22 cellular contexts compared by ENCODE assay signal in the genomic region with DNA sequence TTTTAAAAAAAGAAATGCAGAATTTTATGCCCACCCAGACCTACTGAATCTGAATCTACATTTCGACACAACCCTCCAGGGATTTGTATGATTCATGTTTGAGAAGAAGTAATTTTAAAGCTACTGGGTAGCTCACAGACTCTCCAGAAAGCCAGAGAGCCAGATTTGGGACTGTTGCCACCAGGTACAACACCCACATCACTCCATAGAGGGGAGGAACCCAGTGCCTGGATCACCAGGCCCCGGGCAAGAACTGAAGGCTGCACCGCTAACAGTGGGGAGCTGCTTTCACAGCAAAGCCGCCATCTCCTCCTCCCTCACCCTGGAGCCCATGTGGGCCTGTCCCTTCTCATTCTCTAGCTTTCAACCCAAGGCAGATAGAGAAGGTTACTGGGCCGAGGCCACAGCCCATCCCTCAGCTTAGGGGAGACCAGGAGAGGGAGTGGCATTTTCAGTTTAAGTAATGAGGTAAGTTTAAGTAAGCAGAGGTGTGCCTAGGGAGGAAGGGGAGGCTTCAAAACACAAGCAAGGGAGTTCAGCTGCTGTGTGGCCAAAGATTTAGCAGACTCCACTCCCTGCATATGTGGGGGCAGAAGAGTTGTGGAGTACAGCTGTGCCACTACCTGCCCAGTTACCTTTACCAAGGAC.
A peak's percentile ranks its signal among the peaks of the same experiment; 100 is the strongest.
DNase-seq lines count a peak whose midpoint lies in the region; ATAC-seq and TF ChIP-seq lines count a peak whose summit lies in the region.
"Had no signal": no experiment of that assay in that cellular context is flagged by ENCODE, and none has a peak within 500 bp of the region (broad histone marks: within the 10 kb centered on the region; RNA-seq: fewer than 3 reads in every experiment).

No MANE protein-coding gene starts in this region.

- no peaks in the 10 kb centered on the region for H3K9me3 Mint-ChIP-seq in activated CD8-positive, alpha-beta memory T cell treated with anti-CD3 and anti-CD28 coated beads, Interleukin-2, amount 10 ng/mL, durations not matched to agents 7 days and 5 days (ENCODE audit: low read depth)
- H3K9me3 Mint-ChIP-seq: activated CD4-positive, alpha-beta memory T cell treated with anti-CD3 and anti-CD28 coated beads, Interleukin-2, amount 10 ng/mL, durations not matched to agents 7 days and 5 days; activated naive CD8-positive, alpha-beta T cell treated with anti-CD3 and anti-CD28 coated beads for 36 hours; CD8-positive, alpha-beta memory T cell; neural progenitor cell had no signal

- H2BK5ac ChIP-seq in mesenchymal stem cell (ENCODE audit: low read depth, low read length, poor library complexity, severe bottlenecking), result no peak overlapping the region

- no peak overlapping the region for H2AFZ ChIP-seq in mesenchymal stem cell (ENCODE audit: low read depth, low read length)
- H2AFZ ChIP-seq: neural progenitor cell had no signal

- peaks cover 0 to 6% of the 10 kb centered on the region in 2 experiments for H3K27me3 ChIP-seq in mesenchymal stem cell (ENCODE audit: control insufficient read depth in 1 of 2, insufficient read depth in 1 of 2, low read length in 2 of 2)
- H3K27me3 ChIP-seq: brain microvascular endothelial cell, neural progenitor cell, right atrium auricular region had no signal

- CTCF ChIA-PET in activated CD8-positive, alpha-beta memory T cell treated with anti-CD3 and anti-CD28 coated beads, Interleukin-2, amount 10 ng/mL, durations not matched to agents 7 days and 5 days (lab: Charles Lee), result no interaction called here

- peak overlapping the region; percentile 31 for H2AK5ac ChIP-seq in mesenchymal stem cell (ENCODE audit: low read length, severe bottlenecking)

- H2BK120ac ChIP-seq in mesenchymal stem cell (ENCODE audit: low read depth, low read length), result no peak overlapping the region

- no peak overlapping the region for H4K8ac ChIP-seq in mesenchymal stem cell (ENCODE audit: low read length)

- no peaks in the 10 kb centered on the region for H3K79me1 ChIP-seq in mesenchymal stem cell (replicated peaks; ENCODE audit: low read length, poor library complexity, severe bottlenecking)

- H3K4me1 Mint-ChIP-seq in activated CD8-positive, alpha-beta memory T cell treated with anti-CD3 and anti-CD28 coated beads, Interleukin-2, amount 10 ng/mL, durations not matched to agents 7 days and 5 days, result peaks cover 3% of the 10 kb centered on the region
- H3K4me1 Mint-ChIP-seq: activated naive CD8-positive, alpha-beta T cell treated with anti-CD3 and anti-CD28 coated beads for 36 hours; CD8-positive, alpha-beta memory T cell; neural progenitor cell; stimulated activated naive CD8-positive, alpha-beta T cell treated with anti-CD3 and anti-CD28 coated beads, Interleukin-15, amount 100 ng/mL, for 72 hours had no signal

- no peak overlapping the region for H3K9ac ChIP-seq in mesenchymal stem cell (ENCODE audit: low read length)
- H3K9ac ChIP-seq: neural progenitor cell had no signal

- peak; percentile 48 for ATAC-seq in GM21786 (IDR thresholded peaks at IDR 0.05; ENCODE audit: unreplicated experiment)
- no peak for ATAC-seq in GM21526 (IDR thresholded peaks at IDR 0.05; ENCODE audit: low FRiP score, unreplicated experiment)
- no peak for ATAC-seq in activated CD8-positive, alpha-beta memory T cell treated with anti-CD3 and anti-CD28 coated beads, Interleukin-2, amount 10 ng/mL, durations not matched to agents 7 days and 5 days
- ATAC-seq: HCT116; heart right ventricle; stimulated activated naive CD8-positive, alpha-beta T cell treated with anti-CD3 and anti-CD28 coated beads, Interleukin-15, amount 100 ng/mL, for 72 hours had no signal

- H3K27me3 Mint-ChIP-seq in activated CD8-positive, alpha-beta memory T cell treated with anti-CD3 and anti-CD28 coated beads, Interleukin-2, amount 10 ng/mL, durations not matched to agents 7 days and 5 days, result peaks cover 15% of the 10 kb centered on the region

- no peak overlapping the region for H3K18ac ChIP-seq in mesenchymal stem cell (ENCODE audit: low read depth in 1 of 2, low read length in 2 of 2)

- H3K23ac ChIP-seq in mesenchymal stem cell (ENCODE audit: low read length in 2 of 2), result no peak overlapping the region

- no peak overlapping the region for H2BK15ac ChIP-seq in mesenchymal stem cell (ENCODE audit: low read depth, poor library complexity, severe bottlenecking)

- H3K27ac Mint-ChIP-seq in activated CD8-positive, alpha-beta memory T cell treated with anti-CD3 and anti-CD28 coated beads, Interleukin-2, amount 10 ng/mL, durations not matched to agents 7 days and 5 days, result no peak overlapping the region
- H3K27ac Mint-ChIP-seq: activated CD4-positive, alpha-beta memory T cell treated with anti-CD3 and anti-CD28 coated beads, Interleukin-2, amount 10 ng/mL, durations not matched to agents 7 days and 5 days; activated naive CD8-positive, alpha-beta T cell treated with anti-CD3 and anti-CD28 coated beads for 36 hours; neural progenitor cell; stimulated activated naive CD8-positive, alpha-beta T cell treated with anti-CD3 and anti-CD28 coated beads, Interleukin-15, amount 100 ng/mL, for 72 hours had no signal

- DNase-seq in GM03348 (ENCODE audit: low spot score) (peak; percentile 33), choroid plexus epithelial cell (ENCODE audit: low read depth) (peak; percentile 45), mesenchymal stem cell (no peak), putamen (ENCODE audit: low spot score) (no peak), head of caudate nucleus (no peak)
- DNase-seq in activated CD8-positive, alpha-beta memory T cell treated with anti-CD3 and anti-CD28 coated beads, Interleukin-2, amount 10 ng/mL, durations not matched to agents 7 days and 5 days, result no peak
- DNase-seq: activated CD4-positive, alpha-beta memory T cell treated with anti-CD3 and anti-CD28 coated beads, Interleukin-2, amount 10 ng/mL, durations not matched to agents 7 days and 5 days; activated naive CD8-positive, alpha-beta T cell treated with anti-CD3 and anti-CD28 coated beads for 36 hours; activated T-cell treated with anti-CD3 and anti-CD28 coated beads, Interleukin-2, amount 50 U/mL, for 48 hours; brain microvascular endothelial cell; CD8-positive, alpha-beta memory T cell; erythroblast; heart right ventricle; NCI-H345; stimulated activated naive CD8-positive, alpha-beta T cell treated with anti-CD3 and anti-CD28 coated beads, Interleukin-15, amount 100 ng/mL, for 72 hours; T-helper 1 cell had no signal

- WGBS in mesenchymal stem cell, result 87% methylated on average over 4 of the region's 5 CpGs

- H3K4me3 ChIP-seq in choroid plexus epithelial cell (ENCODE audit: low read depth, low read length), result no peak overlapping the region
- H3K4me3 ChIP-seq in mesenchymal stem cell (ENCODE audit: insufficient read depth in 1 of 2, low read depth in 1 of 2, low read length in 2 of 2), result no peak overlapping the region
- H3K4me3 ChIP-seq: heart right ventricle, neural progenitor cell, right atrium auricular region had no signal

- H3K36me3 Mint-ChIP-seq in activated CD8-positive, alpha-beta memory T cell treated with anti-CD3 and anti-CD28 coated beads, Interleukin-2, amount 10 ng/mL, durations not matched to agents 7 days and 5 days, result no peaks in the 10 kb centered on the region
- H3K36me3 Mint-ChIP-seq: activated naive CD8-positive, alpha-beta T cell treated with anti-CD3 and anti-CD28 coated beads for 36 hours; CD8-positive, alpha-beta memory T cell; neural progenitor cell had no signal

- no peak overlapping the region for H3K14ac ChIP-seq in mesenchymal stem cell (ENCODE audit: low read length in 2 of 2)

- no peak for TF ChIP-seq CTCF in choroid plexus epithelial cell (conservative IDR thresholded peaks at IDR 0.05; ENCODE audit: low read depth, low read length)

- H3K4me1 ChIP-seq in mesenchymal stem cell (ENCODE audit: control insufficient read depth, insufficient read depth, low read depth, low read length), result peaks cover 7% of the 10 kb centered on the region
- H3K4me1 ChIP-seq: heart right ventricle, neural progenitor cell, right atrium auricular region had no signal

- H3K4me3 Mint-ChIP-seq in activated CD8-positive, alpha-beta memory T cell treated with anti-CD3 and anti-CD28 coated beads, Interleukin-2, amount 10 ng/mL, durations not matched to agents 7 days and 5 days, result no peak overlapping the region
- H3K4me3 Mint-ChIP-seq: activated CD4-positive, alpha-beta memory T cell treated with anti-CD3 and anti-CD28 coated beads, Interleukin-2, amount 10 ng/mL, durations not matched to agents 7 days and 5 days; activated naive CD8-positive, alpha-beta T cell treated with anti-CD3 and anti-CD28 coated beads for 36 hours; CD8-positive, alpha-beta memory T cell; neural progenitor cell; stimulated activated naive CD8-positive, alpha-beta T cell treated with anti-CD3 and anti-CD28 coated beads, Interleukin-15, amount 100 ng/mL, for 72 hours had no signal

- no peaks in the 10 kb centered on the region for H3K36me3 ChIP-seq in mesenchymal stem cell (ENCODE audit: control insufficient read depth in 1 of 2, insufficient read depth in 2 of 2, low read depth in 1 of 2, low read length in 2 of 2)
- H3K36me3 ChIP-seq: brain microvascular endothelial cell, heart right ventricle, neural progenitor cell, right atrium auricular region had no signal

- no peak overlapping the region for H3K27ac ChIP-seq in mesenchymal stem cell (ENCODE audit: low read length, poor library complexity, severe bottlenecking)
- H3K27ac ChIP-seq: brain microvascular endothelial cell, heart right ventricle, neural progenitor cell, right atrium auricular region, VCaP had no signal

- no peaks in the 10 kb centered on the region for H3K9me3 ChIP-seq in mesenchymal stem cell (ENCODE audit: control insufficient read depth, low read length)
- H3K9me3 ChIP-seq: heart right ventricle, right atrium auricular region had no signal

- no peak overlapping the region for H3K4ac ChIP-seq in mesenchymal stem cell (ENCODE audit: low read depth in 1 of 2, low read length in 2 of 2)

- H4K91ac ChIP-seq in mesenchymal stem cell (ENCODE audit: low read length), result no peak overlapping the region

- intact Hi-C loops in head of caudate nucleus (cut with DNase I), result no loop called here

- no peak overlapping the region for H2BK12ac ChIP-seq in mesenchymal stem cell (ENCODE audit: low read length in 2 of 2)

- no peak overlapping the region for H3K4me2 ChIP-seq in mesenchymal stem cell (ENCODE audit: low read length, poor library complexity, severe bottlenecking)
- H3K4me2 ChIP-seq: neural progenitor cell had no signal

Comparison
In these comparisons a context has a peak if more than half of its experiments do, and no peak if none do; other contexts are left out.
1. DNase-seq: peak in GM03348 (single experiment) and choroid plexus epithelial cell (single experiment); none in mesenchymal stem cell (single experiment), putamen (single experiment), head of caudate nucleus (0 of 42) and activated CD8-positive, alpha-beta memory T cell treated with anti-CD3 and anti-CD28 coated beads, Interleukin-2, amount 10 ng/mL, durations not matched to agents 7 days and 5 days (single experiment).